Comparison of ENCODE assay signal across 30 cellular contexts in genomic region chr9:129648764-129649115, GRCh38. TPM values are rescaled to one million over a fixed set of nuclear protein-coding genes. Genes with fewer than 3 reads are reported as not detected.
"Had no signal": no experiment of that assay in that cellular context is flagged by ENCODE, and none has a peak within 500 bp of the region (broad histone marks: within the 10 kb centered on the region; RNA-seq: fewer than 3 reads in every experiment).

No MANE protein-coding gene starts in this region.

- H3K9ac ChIP-seq: neural progenitor cell had no signal

- H3K27me3 ChIP-seq: colonic mucosa, esophagus muscularis mucosa, foreskin keratinocyte, gastroesophageal sphincter, heart left ventricle, left lung, neural progenitor cell, ovary, sigmoid colon had no signal

- H3K4me3 ChIP-seq: colonic mucosa, esophagus muscularis mucosa, gastroesophageal sphincter, heart left ventricle, left lung, neural progenitor cell, ovary, psoas muscle, sigmoid colon had no signal

- H3K4me2 ChIP-seq: neural progenitor cell had no signal

- H3K36me3 Mint-ChIP-seq: naive thymus-derived CD4-positive, alpha-beta T cell; neural progenitor cell; stimulated activated naive B cell treated with anti-CD40 and anti-IgM and Interleukin-4, amounts not matched to agents 10 μg/mL and 1 μg/mL and 100 μg/mL, for 72 hours; type B pancreatic cell had no signal

- H3K4me3 Mint-ChIP-seq: naive thymus-derived CD4-positive, alpha-beta T cell; stimulated activated naive B cell treated with anti-CD40 and anti-IgM and Interleukin-4, amounts not matched to agents 10 μg/mL and 1 μg/mL and 100 μg/mL, for 72 hours; stimulated activated naive CD8-positive, alpha-beta T cell treated with anti-CD3 and anti-CD28 coated beads, Interleukin-15, Interleukin-2, amounts not matched to agents 100 ng/mL and 50 ng/mL, for 24 hours had no signal

- H3K36me3 ChIP-seq: colonic mucosa, esophagus muscularis mucosa, gastroesophageal sphincter, heart left ventricle, left lung, neural progenitor cell, ovary, sigmoid colon had no signal

- H3K4me1 Mint-ChIP-seq: naive thymus-derived CD4-positive, alpha-beta T cell had no signal

- H3K27ac Mint-ChIP-seq: neural progenitor cell; stimulated activated naive B cell treated with anti-CD40 and anti-IgM and Interleukin-4, amounts not matched to agents 10 μg/mL and 1 μg/mL and 100 μg/mL, for 72 hours; stimulated activated naive CD8-positive, alpha-beta T cell treated with anti-CD3 and anti-CD28 coated beads, Interleukin-15, Interleukin-2, amounts not matched to agents 100 ng/mL and 50 ng/mL, for 24 hours; type B pancreatic cell had no signal

- DNase-seq: colonic mucosa; dermis blood vessel endothelial cell; effector memory CD4-positive, alpha-beta T cell; foreskin keratinocyte; heart left ventricle; hippocampal formation; left cardiac atrium; mesendoderm; midbrain; naive thymus-derived CD4-positive, alpha-beta T cell; nucleus accumbens; posterior cingulate gyrus; psoas muscle; sigmoid colon; stimulated activated naive B cell treated with anti-CD40 and anti-IgM and Interleukin-4, amounts not matched to agents 10 μg/mL and 1 μg/mL and 100 μg/mL, for 72 hours had no signal

- H3K9me3 ChIP-seq: colonic mucosa, esophagus muscularis mucosa, gastroesophageal sphincter, heart left ventricle, left lung, ovary, psoas muscle, sigmoid colon had no signal

- ATAC-seq: foreskin keratinocyte; gastroesophageal sphincter; heart left ventricle; left lung; naive thymus-derived CD4-positive, alpha-beta T cell; psoas muscle; right cardiac atrium; stimulated activated naive B cell treated with anti-CD40 and anti-IgM and Interleukin-4, amounts not matched to agents 10 μg/mL and 1 μg/mL and 100 μg/mL, for 72 hours had no signal

- H2AFZ ChIP-seq: neural progenitor cell had no signal

- H3K27ac ChIP-seq: colonic mucosa, esophagus muscularis mucosa, foreskin keratinocyte, gastroesophageal sphincter, heart left ventricle, left lung, neural progenitor cell, ovary, psoas muscle, sigmoid colon had no signal

- H3K4me1 ChIP-seq: colonic mucosa, foreskin keratinocyte, left lung, neural progenitor cell, psoas muscle, sigmoid colon had no signal

- H3K9me3 Mint-ChIP-seq: naive thymus-derived CD4-positive, alpha-beta T cell; nephron; neural progenitor cell; stimulated activated naive CD8-positive, alpha-beta T cell treated with anti-CD3 and anti-CD28 coated beads, Interleukin-15, Interleukin-2, amounts not matched to agents 100 ng/mL and 50 ng/mL, for 24 hours; type B pancreatic cell had no signal

RNA-seq across cellular contexts. Expression of gene PRRX2, which starts 16.7 kb away (rescaled TPM):
- total RNA-seq: foreskin keratinocyte, kidney epithelial cell had no signal
- polyA plus RNA-seq: naive thymus-derived CD4-positive, alpha-beta T cell had no signal

RNA-seq across cellular contexts. Expression of gene C9orf50, which starts 27.8 kb away (rescaled TPM):
- total RNA-seq: colonic mucosa; dermis blood vessel endothelial cell; endothelial cell of umbilical vein; foreskin keratinocyte; heart left ventricle; kidney epithelial cell; left cardiac atrium; left lung; lower leg skin; lung microvascular endothelial cell; naive thymus-derived CD4-positive, alpha-beta T cell; psoas muscle; skeletal muscle tissue; urinary bladder had no signal
- polyA plus RNA-seq: endothelial cell of umbilical vein; foreskin keratinocyte; heart left ventricle; naive thymus-derived CD4-positive, alpha-beta T cell; psoas muscle; right cardiac atrium had no signal
